ENCODE assay signal across 26 cellular contexts in the genomic region with DNA sequence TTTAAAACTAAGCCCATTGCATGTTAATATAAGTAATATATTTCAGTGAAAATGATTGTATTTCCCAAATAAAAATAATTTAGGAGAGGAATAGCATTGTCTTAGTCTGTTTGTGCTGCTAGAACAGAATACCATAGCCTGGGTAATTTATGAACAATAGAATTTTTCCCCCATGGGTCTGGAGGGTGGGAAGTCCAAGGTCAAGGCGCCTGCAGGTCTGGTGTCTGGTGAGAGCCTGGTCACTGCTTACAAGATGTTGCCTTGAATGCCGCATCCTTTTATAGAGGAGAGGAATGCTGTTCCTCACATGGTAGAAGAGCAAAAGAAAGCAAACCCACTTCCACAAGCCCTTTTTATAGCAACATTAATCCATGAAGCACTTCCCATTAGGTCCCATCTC.
"Had no signal": no experiment of that assay in that cellular context is flagged by ENCODE, and none has a peak within 500 bp of the region (broad histone marks: within the 10 kb centered on the region; RNA-seq: fewer than 3 reads in every experiment).

No MANE protein-coding gene starts in this region.

- H3K27ac ChIP-seq: suprapubic skin, testis, thoracic aorta, thyroid gland, tibial artery, tibial nerve, transverse colon, upper lobe of left lung, upper lobe of right lung, uterus, vagina had no signal

- H3K36me3 ChIP-seq: suprapubic skin, thoracic aorta, thyroid gland, tibial artery, tibial nerve, transverse colon, upper lobe of left lung, upper lobe of right lung, uterus, vagina had no signal

- H3K27me3 ChIP-seq: testis, thyroid gland, tibial artery, tibial nerve, transverse colon, upper lobe of left lung, upper lobe of right lung, uterus, vagina had no signal

- H3K4me1 ChIP-seq: testis, upper lobe of left lung, upper lobe of right lung, uterus had no signal

- FAIRE-seq: urothelium cell line had no signal

- H3K4me3 ChIP-seq: suprapubic skin, testis, thoracic aorta, thyroid gland, tibial artery, tibial nerve, transverse colon, upper lobe of left lung, upper lobe of right lung, uterus, vagina had no signal

- ATAC-seq: stimulated activated effector memory CD8-positive, alpha-beta T cell treated with anti-CD3 and anti-CD28 coated beads, Interleukin-12 subunit alpha, Interleukin-12 subunit beta, amount 100 ng/mL, for 72 hours; stimulated activated memory B cell treated with anti-CD40 and anti-IgM and Interleukin-4, amounts not matched to agents 10 μg/mL and 1 μg/mL and 100 μg/mL, for 72 hours; stimulated activated naive B cell treated with anti-CD40 and anti-IgM and Interleukin-4, amounts not matched to agents 10 μg/mL and 1 μg/mL and 100 μg/mL, for 72 hours; stimulated activated naive CD8-positive, alpha-beta T cell treated with anti-CD3 and anti-CD28 coated beads, Interleukin-15, amount 100 ng/mL, for 72 hours; stimulated activated naive CD8-positive, alpha-beta T cell treated with anti-CD3 and anti-CD28 coated beads, Interleukin-15, Interleukin-2, amounts not matched to agents 100 U/mL and 50 U/mL, for 24 hours; upper lobe of right lung had no signal

- DNase-seq: stimulated activated CD4-positive, alpha-beta T cell treated with anti-CD3 and anti-CD28 coated beads, Interleukin-2, amount 100 ng/mL, for 48 hours; stimulated activated CD4-positive, alpha-beta T cell treated with anti-CD3 and anti-CD28 coated beads, Interleukin-4, amount 100 ng/mL, for 1 hour; stimulated activated CD4-positive, alpha-beta T cell treated with anti-CD3 and anti-CD28 coated beads, Interleukin-4, amount 100 ng/mL, for 24 hours; stimulated activated CD4-positive, alpha-beta T cell treated with anti-CD3 and anti-CD28 coated beads, Interleukin-4, amount 100 ng/mL, for 4 hours; stimulated activated CD8-positive, alpha-beta memory T cell treated with anti-CD3 and anti-CD28 coated beads, Interleukin-4, amount 100 ng/mL, for 48 hours; stimulated activated naive B cell treated with anti-CD40 and anti-IgM and Interleukin-4, amounts not matched to agents 10 μg/mL and 1 μg/mL and 100 μg/mL, for 72 hours; stimulated activated naive CD4-positive, alpha-beta T cell; stimulated activated naive CD4-positive, alpha-beta T cell treated with Interleukin-2 at 50 U/mL for 16 hours; stimulated activated naive CD8-positive, alpha-beta T cell treated with anti-CD3 and anti-CD28 coated beads, Interleukin-15, amount 100 ng/mL, for 72 hours; stimulated activated naive CD8-positive, alpha-beta T cell treated with anti-CD3 and anti-CD28 coated beads, Interleukin-15, Interleukin-2, amounts not matched to agents 100 U/mL and 50 U/mL, for 24 hours; substantia nigra; testis; thyroid gland; tibial artery; transverse colon; trophoblast cell; upper lobe of left lung; upper lobe of right lung; uterus had no signal

- H3K9me3 ChIP-seq: suprapubic skin, testis, thoracic aorta, thyroid gland, tibial artery, tibial nerve, transverse colon, upper lobe of left lung, upper lobe of right lung, uterus, vagina had no signal
